Comparison of ENCODE assay signal across 18 cellular contexts in the genomic region with DNA sequence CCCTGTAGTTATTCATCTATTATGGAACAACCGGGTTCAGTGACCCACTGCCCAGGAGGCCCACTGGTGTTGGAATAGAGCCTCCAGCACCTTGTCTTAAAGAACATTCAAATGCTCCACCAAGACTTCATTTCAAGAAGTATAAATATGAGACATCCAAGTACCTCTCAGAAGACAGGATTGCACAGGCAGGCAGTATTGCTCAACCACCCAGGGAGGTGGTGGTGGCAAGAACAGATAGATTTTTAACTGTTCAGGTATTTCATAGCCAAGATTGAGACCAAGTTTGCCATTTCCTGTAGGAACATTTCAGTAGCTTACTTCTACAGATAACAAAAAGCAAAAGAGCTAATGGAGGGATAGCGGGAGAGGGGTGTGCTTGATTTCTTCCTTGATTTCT.
DNase-seq lines count a peak whose midpoint lies in the region; ATAC-seq and TF ChIP-seq lines count a peak whose summit lies in the region.
"Had no signal": no experiment of that assay in that cellular context is flagged by ENCODE, and none has a peak within 500 bp of the region (broad histone marks: within the 10 kb centered on the region; RNA-seq: fewer than 3 reads in every experiment).

No MANE protein-coding gene starts in this region.

- H3K27ac ChIP-seq in foreskin keratinocyte, result no peak overlapping the region
- H3K27ac ChIP-seq: BLaER1 had no signal

- H3K4me3 Mint-ChIP-seq in brain, result no peak overlapping the region
- no peak overlapping the region for H3K4me3 Mint-ChIP-seq in activated CD8-positive, alpha-beta memory T cell treated with anti-CD3 and anti-CD28 coated beads, Interleukin-2, amount 10 ng/mL, durations not matched to agents 7 days and 5 days
- H3K4me3 Mint-ChIP-seq: CD8-positive, alpha-beta T cell; IgD-negative memory B cell had no signal

- peaks cover 0 to 4% (median 0%) of the 10 kb centered on the region in 5 experiments for H3K9me3 Mint-ChIP-seq in brain
- H3K9me3 Mint-ChIP-seq in activated CD8-positive, alpha-beta memory T cell treated with anti-CD3 and anti-CD28 coated beads, Interleukin-2, amount 10 ng/mL, durations not matched to agents 7 days and 5 days (ENCODE audit: low read depth), result no peaks in the 10 kb centered on the region
- H3K9me3 Mint-ChIP-seq: CD8-positive, alpha-beta T cell had no signal

- H3K27ac Mint-ChIP-seq in brain, result peak overlapping the region in 4 of 5 experiments; percentile 69 to 98 (median 86)
- no peak overlapping the region for H3K27ac Mint-ChIP-seq in activated CD8-positive, alpha-beta memory T cell treated with anti-CD3 and anti-CD28 coated beads, Interleukin-2, amount 10 ng/mL, durations not matched to agents 7 days and 5 days
- H3K27ac Mint-ChIP-seq: CD8-positive, alpha-beta T cell; IgD-negative memory B cell had no signal

- no peaks in the 10 kb centered on the region for H3K27me3 Mint-ChIP-seq in brain
- H3K27me3 Mint-ChIP-seq in activated CD8-positive, alpha-beta memory T cell treated with anti-CD3 and anti-CD28 coated beads, Interleukin-2, amount 10 ng/mL, durations not matched to agents 7 days and 5 days, result no peaks in the 10 kb centered on the region

- H3K36me3 Mint-ChIP-seq in brain, result peaks cover 7% of the 10 kb centered on the region
- no peaks in the 10 kb centered on the region for H3K36me3 Mint-ChIP-seq in activated CD8-positive, alpha-beta memory T cell treated with anti-CD3 and anti-CD28 coated beads, Interleukin-2, amount 10 ng/mL, durations not matched to agents 7 days and 5 days
- H3K36me3 Mint-ChIP-seq: CD8-positive, alpha-beta T cell; IgD-negative memory B cell had no signal

- peaks cover 16% of the 10 kb centered on the region for H3K4me1 ChIP-seq in foreskin keratinocyte
- H3K4me1 ChIP-seq: BLaER1 had no signal

- CTCF ChIA-PET in activated CD8-positive, alpha-beta memory T cell treated with anti-CD3 and anti-CD28 coated beads, Interleukin-2, amount 10 ng/mL, durations not matched to agents 7 days and 5 days (lab: Charles Lee), result no interaction called here

- TF ChIP-seq CTCF in brain (conservative IDR thresholded peaks at IDR 0.05) (no peak), foreskin keratinocyte (conservative IDR thresholded peaks at IDR 0.05) (no peak)

- peaks cover 83% of the 10 kb centered on the region for H3K4me1 Mint-ChIP-seq in brain
- no peaks in the 10 kb centered on the region for H3K4me1 Mint-ChIP-seq in activated CD8-positive, alpha-beta memory T cell treated with anti-CD3 and anti-CD28 coated beads, Interleukin-2, amount 10 ng/mL, durations not matched to agents 7 days and 5 days
- H3K4me1 Mint-ChIP-seq: IgD-negative memory B cell had no signal

- ATAC-seq in foreskin keratinocyte (peak; percentile 10), GM19463 (IDR thresholded peaks at IDR 0.05; ENCODE audit: unreplicated experiment) (no peak)
- no peak for ATAC-seq in activated CD8-positive, alpha-beta memory T cell treated with anti-CD3 and anti-CD28 coated beads, Interleukin-2, amount 10 ng/mL, durations not matched to agents 7 days and 5 days
- ATAC-seq: CD8-positive, alpha-beta T cell had no signal

- DNase-seq in NOMO-1 (lab: John Stamatoyannopoulos, UW; ENCODE audit: unreplicated experiment in 2 of 2) (peak; percentile 5), NOMO-1 treated with dmso at 0.1 percent for 144 hours (lab: John Stamatoyannopoulos, UW; ENCODE audit: unreplicated experiment) (no peak), foreskin keratinocyte (peak; percentile 52 to 70), renal cortical epithelial cell (ENCODE audit: low read depth) (peak; percentile 57)
- DNase-seq in activated CD8-positive, alpha-beta memory T cell treated with anti-CD3 and anti-CD28 coated beads, Interleukin-2, amount 10 ng/mL, durations not matched to agents 7 days and 5 days, result no peak
- no peak for DNase-seq in effector CD4-positive, alpha-beta T cell
- DNase-seq: 8988T; CD8-positive, alpha-beta T cell; H7; NCI-H1048; NCI-H146; NCI-H2081 treated with DMSO at 0.1 percent for 48 hours; NCI-H524; SIG-M5 had no signal

- H3K27me3 ChIP-seq in foreskin keratinocyte, result no peaks in the 10 kb centered on the region
- H3K27me3 ChIP-seq: BLaER1 had no signal

Comparison
In these comparisons a context has a peak if more than half of its experiments do, and no peak if none do; other contexts are left out.
1. DNase-seq: peak in NOMO-1 (2 of 2), foreskin keratinocyte (2 of 2) and renal cortical epithelial cell (single experiment); none in NOMO-1 treated with dmso at 0.1 percent for 144 hours (single experiment), activated CD8-positive, alpha-beta memory T cell treated with anti-CD3 and anti-CD28 coated beads, Interleukin-2, amount 10 ng/mL, durations not matched to agents 7 days and 5 days (single experiment) and effector CD4-positive, alpha-beta T cell (single experiment).